In the genomic region with DNA sequence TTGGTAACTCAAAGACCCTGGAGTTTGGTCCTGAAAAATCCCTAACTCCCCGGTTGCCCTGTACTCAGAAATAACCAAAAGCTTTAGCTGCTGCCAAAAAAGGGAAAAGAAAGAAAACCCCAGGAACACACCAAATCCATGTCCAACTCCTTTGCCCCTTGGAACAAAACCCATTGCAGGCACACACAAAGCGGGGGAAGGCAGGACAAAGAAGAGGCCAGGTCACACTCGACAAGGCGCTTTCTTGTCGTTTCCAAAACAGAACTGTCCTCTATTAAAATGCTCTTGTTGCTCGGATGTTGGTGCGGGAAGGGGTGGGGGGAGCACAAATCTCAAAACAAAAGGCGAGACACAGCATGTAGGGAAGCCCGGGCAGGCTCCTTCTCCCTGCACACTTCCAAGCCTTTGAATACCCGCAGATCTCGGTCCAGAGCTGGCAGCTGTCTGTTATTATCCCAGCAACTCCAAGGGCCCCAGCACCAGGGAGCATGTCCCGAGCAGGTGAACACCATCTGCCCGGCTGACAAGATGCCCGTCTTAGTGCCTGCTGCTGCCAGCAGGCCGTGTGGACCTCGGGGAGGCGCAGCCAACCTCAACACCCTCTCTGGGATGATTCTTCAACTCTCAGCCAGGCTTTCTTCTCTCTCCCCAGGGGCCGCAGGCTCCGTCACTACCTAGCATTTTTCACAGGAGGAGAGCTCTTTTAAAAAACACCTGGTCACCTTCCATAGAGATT, we compare ENCODE assay signal across 10 cellular contexts.
A peak's percentile ranks its signal among the peaks of the same experiment; 100 is the strongest.
DNase-seq lines count a peak whose midpoint lies in the region; ATAC-seq and TF ChIP-seq lines count a peak whose summit lies in the region.
"Had no signal": no experiment of that assay in that cellular context is flagged by ENCODE, and none has a peak within 500 bp of the region (broad histone marks: within the 10 kb centered on the region; RNA-seq: fewer than 3 reads in every experiment).

No MANE protein-coding gene starts in this region.

- peak overlapping the region; percentile 17 for H3K27ac ChIP-seq in CD8-positive, alpha-beta T cell (ENCODE audit: low read depth, low read length)

- H3K4me1 ChIP-seq in CD8-positive, alpha-beta T cell (ENCODE audit: insufficient read depth, low read length): peaks cover 74% of the 10 kb centered on the region

- no peaks in the 10 kb centered on the region for H3K27me3 ChIP-seq in CD8-positive, alpha-beta T cell (ENCODE audit: insufficient read depth, low read length)

- no peaks in the 10 kb centered on the region for H3K36me3 ChIP-seq in CD8-positive, alpha-beta T cell (ENCODE audit: insufficient read depth, low read length)

- H3K36me3 Mint-ChIP-seq in CD8-positive, alpha-beta T cell: no peaks in the 10 kb centered on the region
- peaks cover 7% of the 10 kb centered on the region for H3K36me3 Mint-ChIP-seq in activated T-helper 1 cell treated with anti-CD3 and anti-CD28 coated beads, Interleukin-12 subunit alpha, Interleukin-12 subunit beta, Interleukin-2, Interleukin-4 antibody, amounts not matched to agents 30 ng/mL and 10 ng/mL and 1 ng/mL, durations not matched to agents 14 hours and 24 hours and 36 hours (ENCODE audit: low read depth)

- DNase-seq in CD8-positive, alpha-beta T cell: no peak
- DNase-seq in NCI-H1436 (lab: John Stamatoyannopoulos, UW) (peak; percentile 55), midbrain (lab: John Stamatoyannopoulos, UW) (peak; percentile 70), foreskin fibroblast (no peak)
- no peak for DNase-seq in activated T-helper 1 cell treated with anti-CD3 and anti-CD28 coated beads, Interleukin-12 subunit alpha, Interleukin-12 subunit beta, Interleukin-2, Interleukin-4 antibody, amounts not matched to agents 30 ng/mL and 10 ng/mL and 1 ng/mL, durations not matched to agents 14 hours and 24 hours and 36 hours (ENCODE audit: low spot score)
- no peak for DNase-seq in activated CD8-positive, alpha-beta memory T cell treated with anti-CD3 and anti-CD28 coated beads, Interleukin-2, amount 50 U/mL, for 48 hours
- DNase-seq in stimulated activated CD4-positive, alpha-beta T cell treated with anti-CD3 and anti-CD28 coated beads, Interleukin-2, amount 100 ng/mL, for 24 hours: no peak
- DNase-seq: Calu3, left ventricle myocardium superior had no signal

- CTCF ChIA-PET in CD8-positive, alpha-beta T cell (lab: Charles Lee): interaction anchor here (0.8 to 0.9 kb wide), 2 partner anchors 41 to 123 kb away, joined by 3 read pairs; no protein-coding TSS in a partner anchor

- H3K9me3 Mint-ChIP-seq in CD8-positive, alpha-beta T cell: no peaks in the 10 kb centered on the region
- H3K9me3 Mint-ChIP-seq in activated T-helper 1 cell treated with anti-CD3 and anti-CD28 coated beads, Interleukin-12 subunit alpha, Interleukin-12 subunit beta, Interleukin-2, Interleukin-4 antibody, amounts not matched to agents 30 ng/mL and 10 ng/mL and 1 ng/mL, durations not matched to agents 14 hours and 24 hours and 36 hours: no peaks in the 10 kb centered on the region

- intact Hi-C loops in CD8-positive, alpha-beta T cell (cut with DNase I, micrococcal nuclease): loop anchor here (1.0 to 5.0 kb wide), 3 partner anchors 22 to 37 kb away; no protein-coding TSS in a partner anchor
- intact Hi-C loops in activated T-helper 1 cell treated with anti-CD3 and anti-CD28 coated beads, Interleukin-12 subunit alpha, Interleukin-12 subunit beta, Interleukin-2, Interleukin-4 antibody, amounts not matched to agents 30 ng/mL and 10 ng/mL and 1 ng/mL, durations not matched to agents 14 hours and 24 hours and 36 hours (cut with micrococcal nuclease): loop anchor here (1.0 kb wide), 1 partner anchor 22 kb away; no protein-coding TSS in a partner anchor

- H3K27me3 Mint-ChIP-seq in CD8-positive, alpha-beta T cell (ENCODE audit: low read depth): no peaks in the 10 kb centered on the region
- H3K27me3 Mint-ChIP-seq in activated T-helper 1 cell treated with anti-CD3 and anti-CD28 coated beads, Interleukin-12 subunit alpha, Interleukin-12 subunit beta, Interleukin-2, Interleukin-4 antibody, amounts not matched to agents 30 ng/mL and 10 ng/mL and 1 ng/mL, durations not matched to agents 14 hours and 24 hours and 36 hours (ENCODE audit: insufficient read depth): no peaks in the 10 kb centered on the region

- POLR2A ChIA-PET in CD8-positive, alpha-beta T cell (lab: Charles Lee): interaction anchor here (0.6 kb wide), 1 partner anchor 32 kb away, joined by 3 read pairs; no protein-coding TSS in a partner anchor

- peak overlapping the region; percentile 1 for H3K4me3 ChIP-seq in CD8-positive, alpha-beta T cell (ENCODE audit: low read depth, low read length)
- no peak overlapping the region for H3K4me3 ChIP-seq in foreskin fibroblast (ENCODE audit: low read depth in 1 of 2, low read length in 2 of 2)

- no peaks in the 10 kb centered on the region for H3K9me3 ChIP-seq in CD8-positive, alpha-beta T cell (ENCODE audit: low read length)

- peak overlapping the region; percentile 61 for H3K4me3 Mint-ChIP-seq in CD8-positive, alpha-beta T cell
- H3K4me3 Mint-ChIP-seq in activated T-helper 1 cell treated with anti-CD3 and anti-CD28 coated beads, Interleukin-12 subunit alpha, Interleukin-12 subunit beta, Interleukin-2, Interleukin-4 antibody, amounts not matched to agents 30 ng/mL and 10 ng/mL and 1 ng/mL, durations not matched to agents 14 hours and 24 hours and 36 hours: peak overlapping the region; percentile 30

- H3K27ac Mint-ChIP-seq in CD8-positive, alpha-beta T cell: peak overlapping the region; percentile 69
- peak overlapping the region; percentile 14 for H3K27ac Mint-ChIP-seq in activated T-helper 1 cell treated with anti-CD3 and anti-CD28 coated beads, Interleukin-12 subunit alpha, Interleukin-12 subunit beta, Interleukin-2, Interleukin-4 antibody, amounts not matched to agents 30 ng/mL and 10 ng/mL and 1 ng/mL, durations not matched to agents 14 hours and 24 hours and 36 hours

- ATAC-seq in CD8-positive, alpha-beta T cell: no peak
- ATAC-seq in HG03378 (IDR thresholded peaks at IDR 0.05; ENCODE audit: unreplicated experiment): no peak
- ATAC-seq: left ventricle myocardium superior had no signal

- peaks cover 78% of the 10 kb centered on the region for H3K4me1 Mint-ChIP-seq in CD8-positive, alpha-beta T cell (ENCODE audit: low read depth)
- H3K4me1 Mint-ChIP-seq in activated T-helper 1 cell treated with anti-CD3 and anti-CD28 coated beads, Interleukin-12 subunit alpha, Interleukin-12 subunit beta, Interleukin-2, Interleukin-4 antibody, amounts not matched to agents 30 ng/mL and 10 ng/mL and 1 ng/mL, durations not matched to agents 14 hours and 24 hours and 36 hours (ENCODE audit: low read depth): peaks cover 62% of the 10 kb centered on the region

- TF ChIP-seq CTCF in CD8-positive, alpha-beta T cell (IDR thresholded peaks at IDR 0.05): no peak
- no peak for TF ChIP-seq CTCF in foreskin fibroblast (IDR thresholded peaks at IDR 0.05; ENCODE audit: low read depth, low read length)

Comparison
In these comparisons a context has a peak if more than half of its experiments do, and no peak if none do; other contexts are left out.
1. DNase-seq: peak in NCI-H1436 (single experiment) and midbrain (single experiment); none in CD8-positive, alpha-beta T cell (0 of 7), activated T-helper 1 cell treated with anti-CD3 and anti-CD28 coated beads, Interleukin-12 subunit alpha, Interleukin-12 subunit beta, Interleukin-2, Interleukin-4 antibody, amounts not matched to agents 30 ng/mL and 10 ng/mL and 1 ng/mL, durations not matched to agents 14 hours and 24 hours and 36 hours (single experiment), activated CD8-positive, alpha-beta memory T cell treated with anti-CD3 and anti-CD28 coated beads, Interleukin-2, amount 50 U/mL, for 48 hours (single experiment), stimulated activated CD4-positive, alpha-beta T cell treated with anti-CD3 and anti-CD28 coated beads, Interleukin-2, amount 100 ng/mL, for 24 hours (0 of 2) and foreskin fibroblast (0 of 2).